In genomic region chr2:56460508-56460907, GRCh38 we compare ENCODE assay signal across 29 cellular contexts.
"Had no signal": no experiment of that assay in that cellular context is flagged by ENCODE, and none has a peak within 500 bp of the region (broad histone marks: within the 10 kb centered on the region; RNA-seq: fewer than 3 reads in every experiment).

No MANE protein-coding gene starts in this region.

- H3K4me1 Mint-ChIP-seq: endodermal cell had no signal

- H3K4me3 ChIP-seq: colonic mucosa, coronary artery, dorsolateral prefrontal cortex, esophagus muscularis mucosa, esophagus squamous epithelium, gastrocnemius medialis, gastroesophageal sphincter, heart left ventricle, heart right ventricle had no signal

- H3K27ac Mint-ChIP-seq: dendritic cell treated with granulocyte-macrophage colony-stimulating factor and Interleukin-4, amounts not matched to agents 40 ng/mL and 50 ng/mL, for 4 days; effector memory CD8-positive, alpha-beta T cell; endodermal cell had no signal

- H3K27me3 Mint-ChIP-seq: dendritic cell treated with granulocyte-macrophage colony-stimulating factor and Interleukin-4, amounts not matched to agents 40 ng/mL and 50 ng/mL, for 4 days; effector memory CD8-positive, alpha-beta T cell had no signal

- FAIRE-seq: colon, endometrium, endothelial cell of umbilical vein, frontal cortex had no signal

- H3K27me3 ChIP-seq: colonic mucosa, dorsolateral prefrontal cortex, esophagus squamous epithelium, foreskin keratinocyte, gastrocnemius medialis, gastroesophageal sphincter, heart left ventricle, heart right ventricle had no signal

- H3K27ac ChIP-seq: colonic mucosa, coronary artery, dorsolateral prefrontal cortex, epithelial cell of prostate, esophagus muscularis mucosa, esophagus squamous epithelium, foreskin keratinocyte, gastrocnemius medialis, gastroesophageal sphincter, heart left ventricle, heart right ventricle had no signal

- H3K4me3 Mint-ChIP-seq: dendritic cell treated with granulocyte-macrophage colony-stimulating factor and Interleukin-4, amounts not matched to agents 40 ng/mL and 50 ng/mL, for 4 days; effector memory CD8-positive, alpha-beta T cell; endodermal cell had no signal

- H3K4me1 ChIP-seq: colonic mucosa, esophagus muscularis mucosa, esophagus squamous epithelium, foreskin keratinocyte, gastrocnemius medialis, gastroesophageal sphincter, heart left ventricle, heart right ventricle had no signal

- H3K36me3 ChIP-seq: colonic mucosa, esophagus muscularis mucosa, esophagus squamous epithelium, gastrocnemius medialis, gastroesophageal sphincter, heart left ventricle, heart right ventricle had no signal

- ATAC-seq: effector memory CD8-positive, alpha-beta T cell; esophagus mucosa; foreskin keratinocyte; gastrocnemius medialis; gastroesophageal sphincter; heart left ventricle; heart right ventricle had no signal

- H3K9me3 ChIP-seq: colonic mucosa, esophagus squamous epithelium, gastrocnemius medialis, heart left ventricle had no signal

- DNase-seq: colonic mucosa; cortex of kidney; dermis blood vessel endothelial cell; dorsolateral prefrontal cortex; effector CD4-positive, alpha-beta T cell; effector CD8-positive, alpha-beta T cell; effector memory CD4-positive, alpha-beta T cell; effector memory CD8-positive, alpha-beta T cell; endodermal cell; erythroblast; esophagus squamous epithelium; foreskin fibroblast; foreskin keratinocyte; foreskin melanocyte; gastrocnemius medialis; glutamatergic neuron; head of caudate nucleus; heart left ventricle; heart right ventricle had no signal

- H3K9me3 Mint-ChIP-seq: endodermal cell had no signal
